Comparison of ENCODE assay signal across 1 cellular context in genomic region chr2:10709290-10709939, GRCh38.
TF ChIP-seq lines count a peak whose summit lies in the region.

No MANE protein-coding gene starts in this region.

TF ChIP-seq in H1, 55 proteins besides CTCF, POLR2A, EP300 and RAD21 (continued from another document):
- peak in 1 of 2 experiments; percentile 48; a peak in 1 of 4 replicates for TF ChIP-seq HDAC2 (IDR thresholded peaks at IDR 0.05; ENCODE audit: borderline replicate concordance in 1 of 2, low read depth in 2 of 2, low read length in 2 of 2)
